In the genomic region with DNA sequence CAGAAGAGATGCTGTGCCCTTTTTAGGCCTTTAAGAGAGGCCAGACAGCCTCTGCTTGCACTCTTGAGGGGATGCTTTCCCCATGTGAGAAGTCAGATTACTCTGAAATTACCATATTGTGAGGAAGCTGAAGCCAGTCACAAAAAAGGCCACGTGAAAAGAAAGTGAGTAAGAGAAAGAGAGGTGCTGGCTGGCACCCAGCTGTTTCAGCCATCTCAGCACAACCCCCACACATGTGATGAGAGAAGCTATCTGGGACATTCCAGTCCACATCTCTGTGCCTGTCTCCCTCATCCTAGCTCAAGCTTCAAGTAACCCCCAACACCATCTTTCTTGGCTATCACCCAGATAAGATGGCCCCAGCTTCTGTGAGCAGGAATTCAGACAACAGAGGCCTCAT, we compare ENCODE assay signal across 16 cellular contexts.
DNase-seq lines count a peak whose midpoint lies in the region; ATAC-seq and TF ChIP-seq lines count a peak whose summit lies in the region.
"Had no signal": no experiment of that assay in that cellular context is flagged by ENCODE, and none has a peak within 500 bp of the region (broad histone marks: within the 10 kb centered on the region; RNA-seq: fewer than 3 reads in every experiment).

No MANE protein-coding gene starts in this region.

- no peak overlapping the region for H3K27ac Mint-ChIP-seq in activated T-helper 17 cell treated with anti-CD3 and anti-CD28 coated beads, Interleukin-2, amount 50 U/mL, for 72 hours
- H3K27ac Mint-ChIP-seq: CD4-positive, CD25-positive, alpha-beta regulatory T cell had no signal

- H3K27me3 Mint-ChIP-seq in activated T-helper 17 cell treated with anti-CD3 and anti-CD28 coated beads, Interleukin-2, amount 50 U/mL, for 72 hours: peaks cover 25% of the 10 kb centered on the region

- H3K36me3 ChIP-seq in GM23248 (ENCODE audit: low read depth): no peaks in the 10 kb centered on the region
- H3K36me3 ChIP-seq: MG63 had no signal

- intact Hi-C loops in posterior cingulate gyrus (cut with DNase I): no loop called here

- no peak overlapping the region for H3K4me3 ChIP-seq in GM23248
- H3K4me3 ChIP-seq: MG63, PC-9 had no signal

- no peaks in the 10 kb centered on the region for H3K9me3 ChIP-seq in GM23248 (ENCODE audit: low read depth)
- H3K9me3 ChIP-seq: MG63 had no signal

- no peak overlapping the region for H3K27ac ChIP-seq in GM23248
- H3K27ac ChIP-seq in foreskin keratinocyte: no peak overlapping the region
- H3K27ac ChIP-seq: PC-9 had no signal

- H3K4me2 ChIP-seq in GM23248 (ENCODE audit: unreplicated experiment): no peak overlapping the region
- H3K4me2 ChIP-seq: PC-9 had no signal

- H3K4me1 ChIP-seq in GM23248 (ENCODE audit: insufficient read depth): no peaks in the 10 kb centered on the region
- H3K4me1 ChIP-seq in foreskin keratinocyte: no peaks in the 10 kb centered on the region

- no peaks in the 10 kb centered on the region for H4K20me1 ChIP-seq in GM23248 (ENCODE audit: insufficient read depth)

- H3K27me3 ChIP-seq in GM23248 (replicated peaks; ENCODE audit: insufficient read depth) (peaks cover 15% of the 10 kb centered on the region), foreskin keratinocyte (peaks cover 48% of the 10 kb centered on the region)

- H3K36me3 Mint-ChIP-seq in activated T-helper 17 cell treated with anti-CD3 and anti-CD28 coated beads, Interleukin-2, amount 50 U/mL, for 72 hours (ENCODE audit: low read depth): no peaks in the 10 kb centered on the region
- H3K36me3 Mint-ChIP-seq: CD4-positive, CD25-positive, alpha-beta regulatory T cell had no signal

- DNase-seq in GM23248: peak; percentile 30
- peak in 1 of 2 donors; percentile 41 for DNase-seq in foreskin keratinocyte
- DNase-seq in posterior cingulate gyrus: peak in 7 of 10 donors; percentile 17 to 89 (median 32)
- DNase-seq in activated CD4-positive, CD25-positive, alpha-beta regulatory T cell (lab: John Stamatoyannopoulos, UW): no peak
- no peak for DNase-seq in effector CD8-positive, alpha-beta T cell (lab: John Stamatoyannopoulos, UW)
- DNase-seq: AML-193; CD4-positive, CD25-positive, alpha-beta regulatory T cell; DMS79; KBM-7; MG63; NCI-H1092 treated with DMSO at 0.1 percent for 48 hours; NCI-H1694; NCI-H446; PC-9 had no signal

- WGBS in GM23248 (ENCODE audit: low coverage in 1 of 2, low lambda C conversion rate in 2 of 2, missing lambda C conversion rate in 2 of 2), 2 experiments: 16 to 33% methylated on average over 1 of the region's 1 CpG

- ATAC-seq in activated T-helper 17 cell treated with anti-CD3 and anti-CD28 coated beads, Interleukin-2, amount 50 U/mL, for 72 hours (replicated peaks): peak; percentile 42
- ATAC-seq in foreskin keratinocyte: peak; percentile 29
- no peak for ATAC-seq in GM18867 (IDR thresholded peaks at IDR 0.05; ENCODE audit: unreplicated experiment)

- no peak overlapping the region for H3K9ac ChIP-seq in GM23248

- H3K4me3 Mint-ChIP-seq in activated T-helper 17 cell treated with anti-CD3 and anti-CD28 coated beads, Interleukin-2, amount 50 U/mL, for 72 hours: no peak overlapping the region
- H3K4me3 Mint-ChIP-seq: CD4-positive, CD25-positive, alpha-beta regulatory T cell had no signal

- no peaks in the 10 kb centered on the region for H3F3A ChIP-seq in GM23248 (ENCODE audit: insufficient read depth)

- no peak overlapping the region for H2AFZ ChIP-seq in GM23248
- H2AFZ ChIP-seq: PC-9 had no signal

- in situ Hi-C loops in GM23248 (cut with MboI): no loop called here

- H3K79me2 ChIP-seq in GM23248 (ENCODE audit: insufficient read depth): no peaks in the 10 kb centered on the region

- no peak for TF ChIP-seq CTCF in foreskin keratinocyte (conservative IDR thresholded peaks at IDR 0.05)

- no peaks in the 10 kb centered on the region for H3K4me1 Mint-ChIP-seq in activated T-helper 17 cell treated with anti-CD3 and anti-CD28 coated beads, Interleukin-2, amount 50 U/mL, for 72 hours

- no peaks in the 10 kb centered on the region for H3K9me3 Mint-ChIP-seq in activated T-helper 17 cell treated with anti-CD3 and anti-CD28 coated beads, Interleukin-2, amount 50 U/mL, for 72 hours
- H3K9me3 Mint-ChIP-seq: CD4-positive, CD25-positive, alpha-beta regulatory T cell had no signal

- H3K9me2 ChIP-seq in GM23248 (ENCODE audit: insufficient read depth): no peaks in the 10 kb centered on the region

Comparison
In these comparisons a context has a peak if more than half of its experiments do, and no peak if none do; other contexts are left out.
1. DNase-seq: peak in GM23248 (single experiment) and posterior cingulate gyrus (7 of 10); none in activated CD4-positive, CD25-positive, alpha-beta regulatory T cell (0 of 4) and effector CD8-positive, alpha-beta T cell (single experiment).